1 cellular context compared by ENCODE assay signal in genomic region chr19:56918682-56919307, GRCh38.
TF ChIP-seq lines count a peak whose summit lies in the region.

No MANE protein-coding gene starts in this region.

TF ChIP-seq in HepG2, 621 proteins besides CTCF, POLR2A, EP300 and RAD21 (continued from another document and continues in another):
- TF ChIP-seq ARID5B (CRISPR knock-in tag; IDR thresholded peaks at IDR 0.05) (peak; percentile 95), ZNF574 (CRISPR knock-in tag; IDR thresholded peaks at IDR 0.05) (no peak; the same call in 1 of the 2 replicates), ZNF552 (CRISPR knock-in tag; IDR thresholded peaks at IDR 0.05; ENCODE audit: borderline replicate concordance) (no peak), TIGD3 (CRISPR knock-in tag; IDR thresholded peaks at IDR 0.05; ENCODE audit: borderline replicate concordance) (no peak), SKI (IDR thresholded peaks at IDR 0.05; ENCODE audit: partially characterized antibody) (peak; percentile 55), MXD1 (CRISPR knock-in tag; IDR thresholded peaks at IDR 0.05) (no peak), PAXIP1 (CRISPR knock-in tag; conservative IDR thresholded peaks at IDR 0.05) (peak; percentile 90), TCF7 (IDR thresholded peaks at IDR 0.05; ENCODE audit: low read depth) (peak; percentile 88), NR2F2 (IDR thresholded peaks at IDR 0.05; ENCODE audit: borderline replicate concordance, low read depth) (peak; percentile 84), ZNF331 (CRISPR knock-in tag; IDR thresholded peaks at IDR 0.05) (0 out of 2 replicates have a peak, but pooled peaks have one; percentile 42), ZNF232 (CRISPR knock-in tag; IDR thresholded peaks at IDR 0.05; ENCODE audit: borderline replicate concordance) (peak; percentile 49; the same call in 1 of the 2 replicates), ELF3 (CRISPR knock-in tag; IDR thresholded peaks at IDR 0.05) (peak; percentile 92), ATAD3A (CRISPR knock-in tag; IDR thresholded peaks at IDR 0.05) (no peak), ARID3A (IDR thresholded peaks at IDR 0.05; ENCODE audit: low read depth, low read length) (peak; percentile 71), MYPOP (CRISPR knock-in tag; IDR thresholded peaks at IDR 0.05) (0 out of 2 replicates have a peak, but pooled peaks have one; percentile 20), GFI1 (CRISPR knock-in tag; IDR thresholded peaks at IDR 0.05; ENCODE audit: borderline replicate concordance) (no peak), ERF (CRISPR knock-in tag; IDR thresholded peaks at IDR 0.05) (peak; percentile 79), RERE (CRISPR knock-in tag; IDR thresholded peaks at IDR 0.05; ENCODE audit: low read depth) (peak; percentile 94), ZNF230 (CRISPR knock-in tag; IDR thresholded peaks at IDR 0.05) (no peak), MED1 (CRISPR knock-in tag; IDR thresholded peaks at IDR 0.05) (peak; percentile 99), KDM4B (CRISPR knock-in tag; IDR thresholded peaks at IDR 0.05) (peak; percentile 34; the same call in 1 of the 2 replicates), SMAD3 (CRISPR knock-in tag; IDR thresholded peaks at IDR 0.05) (peak; percentile 40; the same call in 1 of the 2 replicates), YEATS4 (CRISPR knock-in tag; IDR thresholded peaks at IDR 0.05; ENCODE audit: borderline replicate concordance) (no peak; the same call in 1 of the 2 replicates), HDAC1 (CRISPR knock-in tag; IDR thresholded peaks at IDR 0.05) (peak; percentile 47), HMGXB4 (CRISPR knock-in tag; IDR thresholded peaks at IDR 0.05; ENCODE audit: borderline replicate concordance in 1 of 2, low read depth in 1 of 2) (0 out of 4 replicates have a peak, but pooled peaks of 1 of the 2 experiments have one; percentile 22), SOX13 (IDR thresholded peaks at IDR 0.05) (0 out of 2 replicates have a peak, but pooled peaks have one; percentile 45), SOX13 (CRISPR knock-in tag; conservative IDR thresholded peaks at IDR 0.05 in 1 of 2, IDR thresholded peaks at IDR 0.05 in 1 of 2) (peak in 1 of 2 experiments; percentile 88; a peak in 2 of 4 replicates), ZNF547 (CRISPR knock-in tag; IDR thresholded peaks at IDR 0.05) (no peak), HMG20A (CRISPR knock-in tag; IDR thresholded peaks at IDR 0.05; ENCODE audit: borderline replicate concordance) (peak; percentile 87), ZNF414 (CRISPR knock-in tag; IDR thresholded peaks at IDR 0.05) (peak; percentile 33; the same call in 1 of the 2 replicates), FOSL2 (CRISPR knock-in tag; IDR thresholded peaks at IDR 0.05) (peak; percentile 70), ELF1 (CRISPR knock-in tag; IDR thresholded peaks at IDR 0.05) (peak; percentile 62)
